ENCODE assay signal across 15 cellular contexts in the genomic region with DNA sequence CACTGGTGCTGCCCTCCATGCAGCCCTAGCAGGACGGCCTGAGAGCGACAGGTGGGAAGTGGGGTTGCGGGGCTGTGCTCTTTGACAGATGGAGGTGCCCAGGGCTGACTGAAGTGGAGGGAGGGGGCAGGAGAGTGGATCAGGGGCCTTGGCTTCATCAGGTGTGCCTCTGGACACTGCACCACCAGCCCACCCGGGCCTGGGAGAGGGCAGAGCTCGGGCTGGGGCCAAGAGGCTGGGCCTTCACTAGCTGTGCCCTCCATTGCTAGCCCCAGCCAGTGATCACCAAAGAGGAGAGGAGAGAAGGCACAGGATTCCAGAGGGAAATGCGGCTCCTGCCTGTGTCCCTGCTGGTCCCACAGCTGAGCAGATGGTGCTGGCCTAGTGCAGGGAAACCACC. TPM values are rescaled to one million over a fixed set of nuclear protein-coding genes. Genes with fewer than 3 reads are reported as not detected.
DNase-seq lines count a peak whose midpoint lies in the region; ATAC-seq, FAIRE-seq and TF ChIP-seq lines count a peak whose summit lies in the region.
"Not testable (repeated sequence)": the region's sequence is repeated elsewhere in the genome, so short reads cannot be mapped to it uniquely, and the experiment has no call there.
"Had no signal": no experiment of that assay in that cellular context is flagged by ENCODE, and none has a peak within 500 bp of the region (broad histone marks: within the 10 kb centered on the region; RNA-seq: fewer than 3 reads in every experiment).

No MANE protein-coding gene starts in this region.

- H3K9me3 ChIP-seq in HCT116 (ENCODE audit: control insufficient read depth in 1 of 2, insufficient read depth in 1 of 2, low read depth in 1 of 2, low read length in 2 of 2); K562 (replicated peaks; ENCODE audit: control insufficient read depth, insufficient read depth, low read depth, low read length); kidney (ENCODE audit: control insufficient read depth in 1 of 2, low read length in 2 of 2); lung (ENCODE audit: control insufficient read depth in 2 of 2, insufficient read depth in 1 of 2, low read length in 1 of 2): not testable (repeated sequence)

- in situ Hi-C loops in K562 (cut with MboI), result loop anchor here (25.0 kb wide), 1 partner anchor 209 kb away; no protein-coding TSS in a partner anchor

- H3K36me3 Mint-ChIP-seq in type B pancreatic cell, result not testable (repeated sequence)

- DNase-seq in HCT116 (ENCODE audit: low read depth, low spot score); K562 (ENCODE audit: extremely low read depth in 1 of 4, low spot score in 3 of 4); sciatic nerve (ENCODE audit: low spot score): not testable (repeated sequence)
- peak; percentile 27 for DNase-seq in kidney
- peak; percentile 25 for DNase-seq in lung (ENCODE audit: low spot score)
- DNase-seq in type B pancreatic cell (ENCODE audit: extremely low spot score, unreplicated experiment), result peak; percentile 58

- CTCF ChIA-PET in HCT116 (lab: Charles Lee); K562 (lab: Yijun Ruan, JAX; ENCODE audit: low intra/inter-chr PET ratio): not testable (repeated sequence)

- not testable (repeated sequence) for H3K27ac ChIP-seq in HCT116 (ENCODE audit: low read depth, low read length); K562 (ENCODE audit: extremely low read depth, low read depth, low read length); kidney (ENCODE audit: low read depth in 2 of 2, low read length in 2 of 2); lung (ENCODE audit: low read depth in 1 of 2, low read length in 1 of 2)

- RAD21 ChIA-PET in HCT116 (lab: Charles Lee; ENCODE audit: low non-redundant PET in 1 of 2, low total read pairs in 2 of 2, uncharacterized antibody in 2 of 2, unreplicated experiment in 2 of 2), result not testable (repeated sequence)

- BruUV-seq in HCT116 (replicated peaks; lab: Mats Ljungman, UMichigan); K562 (replicated peaks; lab: Mats Ljungman, UMichigan): not testable (repeated sequence)

- not testable (repeated sequence) for H3K9ac ChIP-seq in HCT116 (ENCODE audit: low read length); K562 (ENCODE audit: insufficient read depth in 1 of 2, low read depth in 2 of 2, low read length in 2 of 2); kidney (ENCODE audit: low read length in 2 of 2)

- 5% methylated on average over 2 of the region's 6 CpGs for WGBS in K562 (ENCODE audit: insufficient coverage, low coverage, missing lambda C conversion rate)
- 60 to 70% methylated on average over 2 of the region's 6 CpGs for WGBS in lung, 2 donors

- not testable (repeated sequence) for H3K79me2 ChIP-seq in HCT116 (ENCODE audit: insufficient read depth, low read length); K562 (ENCODE audit: control insufficient read depth, insufficient read depth, low read length)

- peak; percentile 55 for FAIRE-seq in K562 (lab: Jason Lieb, UNC)
- FAIRE-seq in kidney (lab: Jason Lieb, UNC), result not testable (repeated sequence)

- ATAC-seq in HCT116 (peak; percentile 17; the same call in 1 of the 2 replicates), sciatic nerve (peak; percentile 33)
- ATAC-seq in K562; lung (ENCODE audit: insufficient read depth, low FRiP score): not testable (repeated sequence)

- not testable (repeated sequence) for H3K4me1 ChIP-seq in HCT116 (ENCODE audit: control insufficient read depth in 1 of 2, insufficient read depth in 2 of 2, low read length in 2 of 2); K562 (replicated peaks in 1 of 2; ENCODE audit: control insufficient read depth in 2 of 2, insufficient read depth in 2 of 2, low read length in 2 of 2); kidney (ENCODE audit: control insufficient read depth in 1 of 2, insufficient read depth in 1 of 2, low read depth in 1 of 2, low read length in 2 of 2); lung (ENCODE audit: control insufficient read depth in 2 of 2, insufficient read depth in 2 of 2, low read length in 2 of 2)

- intact Hi-C loops in HCT116 (cut with micrococcal nuclease); K562 (cut with micrococcal nuclease); kidney (cut with DNase I); sciatic nerve (cut with DNase I): not testable (repeated sequence)

- H2AFZ ChIP-seq in HCT116 (ENCODE audit: low read depth, low read length, poor library complexity, severe bottlenecking); K562 (ENCODE audit: low read depth, low read length): not testable (repeated sequence)

- H3K4me1 Mint-ChIP-seq in type B pancreatic cell (ENCODE audit: unreplicated experiment), result not testable (repeated sequence)

- not testable (repeated sequence) for H3K4me3 ChIP-seq in HCT116 (replicated peaks in 1 of 2; ENCODE audit: low read depth in 1 of 2, low read length in 2 of 2); K562; kidney (ENCODE audit: low read length in 2 of 2); lung

- H3K9me1 ChIP-seq in K562 (ENCODE audit: control insufficient read depth, insufficient read depth, low read length), result not testable (repeated sequence)

- H3K27me3 Mint-ChIP-seq in type B pancreatic cell, result not testable (repeated sequence)

- POLR2A ChIA-PET in HCT116 (lab: Charles Lee); K562 (lab: Yijun Ruan, JAX): not testable (repeated sequence)

- not testable (repeated sequence) for H3K9me2 ChIP-seq in HCT116 (ENCODE audit: insufficient read depth)

- not testable (repeated sequence) for H3K27me3 ChIP-seq in HCT116 (ENCODE audit: insufficient read depth, low read length); K562 (ENCODE audit: control insufficient read depth in 2 of 2, insufficient read depth in 2 of 2, low read length in 2 of 2); lung (ENCODE audit: control insufficient read depth, insufficient read depth)

- not testable (repeated sequence) for TF ChIP-seq EP300 in K562 (IDR thresholded peaks at IDR 0.05; ENCODE audit: low read length)

- not testable (repeated sequence) for TF ChIP-seq CTCF in HCT116 (IDR thresholded peaks at IDR 0.05 in 2 of 3, conservative IDR thresholded peaks at IDR 0.05 in 1 of 3; ENCODE audit: borderline replicate concordance in 1 of 3, insufficient read depth in 1 of 3, low read depth in 2 of 3, low read length in 2 of 3); K562 (IDR thresholded peaks at IDR 0.05 in 2 of 3, conservative IDR thresholded peaks at IDR 0.05 in 1 of 3; ENCODE audit: insufficient read depth in 2 of 3, low read depth in 1 of 3, low read length in 3 of 3); kidney (IDR thresholded peaks at IDR 0.05; ENCODE audit: borderline replicate concordance, extremely low read depth, insufficient read depth); lung (IDR thresholded peaks at IDR 0.05; ENCODE audit: control extremely low read depth, extremely low read depth); type B pancreatic cell (conservative IDR thresholded peaks at IDR 0.05)

- H3K4me2 ChIP-seq in HCT116 (ENCODE audit: low read length); K562 (ENCODE audit: insufficient read depth, low read length): not testable (repeated sequence)

- not testable (repeated sequence) for TF ChIP-seq RAD21 in HCT116 (IDR thresholded peaks at IDR 0.05; ENCODE audit: low read depth); K562 (CRISPR knock-in tag; conservative IDR thresholded peaks at IDR 0.05 in 1 of 2, IDR thresholded peaks at IDR 0.05 in 1 of 2)

- TF ChIP-seq POLR2A in HCT116 (IDR thresholded peaks at IDR 0.05; ENCODE audit: borderline replicate concordance, extremely low read depth, insufficient read depth, insufficient read length); K562 (conservative IDR thresholded peaks at IDR 0.05): not testable (repeated sequence)

- H3K9me3 Mint-ChIP-seq in type B pancreatic cell, result not testable (repeated sequence)

- not testable (repeated sequence) for H4K20me1 ChIP-seq in HCT116 (ENCODE audit: insufficient read depth); K562 (replicated peaks; ENCODE audit: control insufficient read depth, insufficient read depth, low read length)

- H3K4me3 Mint-ChIP-seq in type B pancreatic cell, result not testable (repeated sequence)

- H3K36me3 ChIP-seq in HCT116 (ENCODE audit: control insufficient read depth in 1 of 2, insufficient read depth in 2 of 2, low read length in 2 of 2); K562 (ENCODE audit: control insufficient read depth, insufficient read depth, low read length); kidney (ENCODE audit: control insufficient read depth in 1 of 2, insufficient read depth in 2 of 2, low read length in 2 of 2); lung (ENCODE audit: control insufficient read depth in 2 of 2, insufficient read depth in 2 of 2, low read length in 2 of 2): not testable (repeated sequence)

- H3K27ac Mint-ChIP-seq in type B pancreatic cell, result not testable (repeated sequence)

RNA-seq across cellular contexts. Expression of a gene that starts 2.6 kb away (rescaled TPM):
- not detected for total RNA-seq in HCT116 (2021; ENCODE audit: unreplicated experiment)
- polyA plus RNA-seq in HCT116 (2012), result not detected in 2 replicates
- total RNA-seq in K562 (2011; cell fraction: chromatin; rRNA removed; ENCODE audit: low replicate concordance), result not detected in 2 replicates
- not detected in 2 replicates for total RNA-seq in K562 (2011; cell fraction: nucleolus; rRNA removed)
- total RNA-seq in K562 (2011; cell fraction: nucleoplasm; rRNA removed), result not detected in 2 replicates
- total RNA-seq in K562 (2014; rRNA removed), result not detected in 2 replicates
- not detected in 2 replicates for total RNA-seq in K562 (2014; rRNA removed; fragmentation: Illumina TruSeq; extraction: Trizol)
- not detected in 2 replicates for total RNA-seq in K562 (2015; rRNA removed; fragmentation: Illumina TruSeq; extraction: Trizol)
- not detected in 2 replicates for total RNA-seq in K562 (2021)
- polyA plus RNA-seq in K562 (2011; rRNA removed), result not detected in 2 replicates
- polyA plus RNA-seq in K562 (2011; cell fraction: cytosol; rRNA removed), result not detected in 2 replicates
- polyA plus RNA-seq in K562 (2011; cell fraction: nucleus; rRNA removed), result not detected in 2 replicates
- polyA plus RNA-seq in K562 (2012), result not detected in 2 replicates
- polyA plus RNA-seq in K562 (2014; fragmentation: Illumina TruSeq; extraction: Trizol), result not detected in 2 replicates
- polyA plus RNA-seq in K562 (2014; fragmentation: Nextera tagmentation; extraction: Ambion mirVana), result not detected
- not detected in 2 replicates for polyA plus RNA-seq in K562 (2014; rRNA removed)
- not detected in 2 replicates for polyA minus RNA-seq in K562 (2011; rRNA and poly(A)+ RNA removed)
- not detected in 2 replicates for polyA minus RNA-seq in K562 (2011; cell fraction: cytosol; rRNA and poly(A)+ RNA removed)
- polyA minus RNA-seq in K562 (2011; cell fraction: nucleus; rRNA and poly(A)+ RNA removed), result not detected in 2 replicates
- total RNA-seq in kidney, result not detected
- not detected for polyA plus RNA-seq in kidney (ENCODE audit: insufficient read depth, low read depth, low replicate concordance)
- 1 to 10 TPM in 1 of 2 donors, not detected in 1; 9.1 TPM for total RNA-seq in lung
- polyA plus RNA-seq in lung, result 1 to 10 TPM in 1 of 2 donors, under 1 TPM in 1; 0.19 to 1.3 TPM
- not detected for total RNA-seq in sciatic nerve
- total RNA-seq in type B pancreatic cell (ENCODE audit: low replicate concordance), result 25.5 and 27.1 TPM in 2 replicates
- total RNA-seq: A673; CD4-positive, alpha-beta memory T cell; Daoy; GM23248; HFFc6; HT1080; IMR-90 had no signal
- polyA plus RNA-seq: AG04450; CD14-positive monocyte; CD4-positive, alpha-beta memory T cell; GM23248; IMR-90 had no signal

RNA-seq across cellular contexts. Expression of a gene that starts 14.5 kb away (rescaled TPM):
- total RNA-seq in HCT116 (2021; ENCODE audit: unreplicated experiment) (not detected), K562 (2014; rRNA removed) (not detected in 2 replicates), K562 (2014; rRNA removed; fragmentation: Illumina TruSeq; extraction: Trizol) (not detected in 2 replicates), K562 (2015; rRNA removed; fragmentation: Illumina TruSeq; extraction: Trizol) (not detected in 2 replicates), K562 (2021) (not detected in 2 replicates), kidney (not detected), lung (1 to 10 TPM in 1 of 2 donors, under 1 TPM in 1; 0.09 to 1.8 TPM), sciatic nerve (not detected), type B pancreatic cell (ENCODE audit: low replicate concordance) (not detected in 2 replicates)
- polyA plus RNA-seq in HCT116 (2012), result not detected in 2 replicates
- 0.30 TPM in 1 of 2 replicates, not detected in the other for total RNA-seq in K562 (2011; cell fraction: chromatin; rRNA removed; ENCODE audit: low replicate concordance)
- not detected in 2 replicates for total RNA-seq in K562 (2011; cell fraction: nucleolus; rRNA removed)
- total RNA-seq in K562 (2011; cell fraction: nucleoplasm; rRNA removed), result not detected in 2 replicates
- polyA plus RNA-seq in K562 (2011; rRNA removed) (not detected in 2 replicates), K562 (2014; fragmentation: Illumina TruSeq; extraction: Trizol) (not detected in 2 replicates), K562 (2014; fragmentation: Nextera tagmentation; extraction: Ambion mirVana) (not detected), K562 (2014; rRNA removed) (not detected in 2 replicates), kidney (ENCODE audit: insufficient read depth, low read depth, low replicate concordance) (not detected), lung (not detected)
- polyA plus RNA-seq in K562 (2011; cell fraction: cytosol; rRNA removed), result not detected in 2 replicates
- not detected in 2 replicates for polyA plus RNA-seq in K562 (2011; cell fraction: nucleus; rRNA removed)
- polyA plus RNA-seq in K562 (2012), result not detected in 2 replicates
- not detected in 2 replicates for polyA minus RNA-seq in K562 (2011; rRNA and poly(A)+ RNA removed)
- not detected in 2 replicates for polyA minus RNA-seq in K562 (2011; cell fraction: cytosol; rRNA and poly(A)+ RNA removed)
- not detected in 2 replicates for polyA minus RNA-seq in K562 (2011; cell fraction: nucleus; rRNA and poly(A)+ RNA removed)
- total RNA-seq: A673; CD4-positive, alpha-beta memory T cell; GM23248; HFFc6; HT1080; IMR-90 had no signal
- polyA plus RNA-seq: AG04450; CD14-positive monocyte; CD4-positive, alpha-beta memory T cell; GM23248; IMR-90 had no signal
